4 cellular contexts compared by ENCODE assay signal in the genomic region with DNA sequence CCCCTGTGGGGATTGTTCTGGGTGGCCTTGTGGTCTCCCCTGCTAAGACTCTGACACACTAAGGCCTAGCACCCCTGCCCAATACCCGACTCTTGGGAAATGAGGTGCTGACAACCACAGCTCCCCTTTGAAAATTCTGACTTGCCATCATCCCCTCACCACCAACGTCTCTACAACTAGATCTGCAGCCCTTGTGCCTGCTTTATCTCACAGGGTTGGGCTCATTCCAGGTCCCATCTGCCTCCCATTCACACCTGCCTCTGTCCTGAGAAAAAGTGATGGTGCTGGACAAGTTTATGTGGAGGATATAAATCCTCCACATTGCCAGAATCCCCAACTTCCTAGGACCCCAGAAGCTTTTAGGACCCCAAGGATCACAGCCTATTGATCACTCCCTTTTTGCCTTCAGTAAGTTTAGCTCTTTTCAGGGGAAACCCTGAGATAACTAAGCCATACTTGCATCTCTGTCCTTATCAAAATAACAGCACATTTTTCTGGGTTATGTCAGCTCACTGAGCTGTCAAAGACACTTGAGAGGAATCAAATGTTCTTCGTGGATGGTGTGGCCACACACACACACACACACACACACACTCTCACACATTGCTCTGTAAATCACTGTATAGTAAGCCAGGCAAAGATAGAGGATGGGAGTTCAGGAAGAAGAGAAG.
"Had no signal": no experiment of that assay in that cellular context is flagged by ENCODE, and none has a peak within 500 bp of the region (broad histone marks: within the 10 kb centered on the region; RNA-seq: fewer than 3 reads in every experiment).

No MANE protein-coding gene starts in this region.

- H3K9me3 Mint-ChIP-seq: GM23338, H9 had no signal

- H3K4me3 Mint-ChIP-seq: GM23338, H9 had no signal

- H3K27ac Mint-ChIP-seq: GM23338, H9 had no signal

- H3K4me3 ChIP-seq: GM23338 had no signal

- DNase-seq: H9, HCEC 1CT, IMR-90 had no signal

- ATAC-seq: GM23338 had no signal
